ENCODE assay signal across 1 cellular context in genomic region chr9:27398982-27399653, GRCh38.
TF ChIP-seq lines count a peak whose summit lies in the region.

No MANE protein-coding gene starts in this region.

TF ChIP-seq in GM23338, 12 proteins besides CTCF, POLR2A, EP300 and RAD21 (continued from another document):
- TF ChIP-seq REST (IDR thresholded peaks at IDR 0.05; ENCODE audit: unreplicated experiment) (no peak), NANOG (IDR thresholded peaks at IDR 0.05; ENCODE audit: borderline replicate concordance) (no peak), ZNF462 (CRISPR knock-in tag; IDR thresholded peaks at IDR 0.05) (no peak), ZNF114 (CRISPR knock-in tag; IDR thresholded peaks at IDR 0.05) (no peak), EZH2phosphoT487 (IDR thresholded peaks at IDR 0.05; ENCODE audit: unreplicated experiment) (no peak), CREB1 (CRISPR knock-in tag; IDR thresholded peaks at IDR 0.05; ENCODE audit: low read depth) (no peak), POLR2AphosphoS5 (IDR thresholded peaks at IDR 0.05; ENCODE audit: low read depth) (no peak), ZNF331 (CRISPR knock-in tag; IDR thresholded peaks at IDR 0.05; ENCODE audit: low read depth) (no peak)
